8 cellular contexts compared by ENCODE assay signal in the genomic region with DNA sequence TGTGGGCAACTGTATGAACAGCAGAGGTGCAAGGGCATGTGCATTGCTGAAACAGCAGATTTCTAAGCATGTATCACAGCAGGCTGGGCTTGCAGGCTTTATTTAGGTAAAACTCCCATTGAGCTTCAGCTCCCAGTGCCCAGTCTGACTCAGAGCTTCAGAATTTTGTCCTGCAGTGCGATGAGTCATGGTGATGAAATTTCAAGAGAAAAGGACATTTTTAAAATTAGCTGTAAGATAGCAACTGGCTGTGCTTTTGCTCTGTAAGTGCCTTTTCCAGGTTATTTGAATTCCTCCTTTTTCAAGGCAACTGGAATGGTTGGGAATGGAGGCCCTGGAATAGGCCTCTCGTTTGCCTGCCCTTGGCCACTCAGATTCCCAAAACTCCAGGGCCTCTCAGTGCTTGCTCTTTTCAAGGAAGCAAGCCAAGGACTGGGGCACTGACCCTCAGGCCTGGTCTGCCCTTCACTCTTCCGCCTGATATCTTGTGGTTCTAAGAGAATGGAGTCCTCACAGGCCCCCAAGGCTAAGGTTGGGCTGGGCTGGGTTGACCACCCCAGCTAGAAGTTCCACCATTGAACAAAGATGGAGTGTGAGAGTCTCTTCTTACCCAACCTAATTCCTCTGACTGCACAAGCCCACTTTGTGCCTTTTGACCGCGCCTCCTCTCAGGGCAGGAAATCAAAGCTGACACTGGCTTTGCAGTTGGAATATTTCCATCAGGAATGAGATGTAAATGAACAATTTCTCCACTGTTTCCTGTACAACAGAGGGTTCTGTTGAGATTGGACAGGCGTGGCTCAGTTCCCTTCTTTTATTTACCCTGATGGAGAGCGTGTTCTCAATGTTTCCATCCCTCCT. TPM values are rescaled to one million over a fixed set of nuclear protein-coding genes. Genes with fewer than 3 reads are reported as not detected.
DNase-seq lines count a peak whose midpoint lies in the region; ATAC-seq and TF ChIP-seq lines count a peak whose summit lies in the region.

No MANE protein-coding gene starts in this region.

- ATAC-seq in activated CD4-positive, CD25-positive, alpha-beta regulatory T cell treated with anti-CD3 and anti-CD28 coated beads, Interleukin-2, amount 50 U/mL, for 24 hours, result no peak
- ATAC-seq in HG03460 (IDR thresholded peaks at IDR 0.05; ENCODE audit: unreplicated experiment), result no peak
- no peak for ATAC-seq in HG03039 (IDR thresholded peaks at IDR 0.05; ENCODE audit: unreplicated experiment)

- no peaks in the 10 kb centered on the region for H3K36me3 ChIP-seq in adipocyte (ENCODE audit: control insufficient read depth, insufficient read depth, low read length, severe bottlenecking)
- no peaks in the 10 kb centered on the region for H3K36me3 ChIP-seq in left ventricle myocardium inferior

- peak overlapping the region; percentile 83 for H3K9ac ChIP-seq in adipocyte (ENCODE audit: low read length)

- TF ChIP-seq CTCF in AG04449 (IDR thresholded peaks at IDR 0.05; ENCODE audit: insufficient read depth, low read length, missing control alignments) (no peak), left ventricle myocardium inferior (IDR thresholded peaks at IDR 0.05; ENCODE audit: borderline replicate concordance) (no peak)

- CTCF ChIA-PET in AG04449 (lab: Yijun Ruan, JAX), result interaction anchor here (1.1 to 1.6 kb wide), 5 partner anchors 20 to 256 kb away, joined by 3 to 5 read pairs (median 4); no protein-coding TSS in a partner anchor

- intact Hi-C loops in left ventricle myocardium inferior (cut with micrococcal nuclease), result no loop called here

- H3K4me1 ChIP-seq in adipocyte (ENCODE audit: control insufficient read depth, insufficient read depth, low read length), result peaks cover 74% of the 10 kb centered on the region
- peaks cover 42% of the 10 kb centered on the region for H3K4me1 ChIP-seq in left ventricle myocardium inferior

- peak; percentile 90 for DNase-seq in AG04449 (ENCODE audit: low read depth, low spot score)
- peak; percentile 66 for DNase-seq in HPDE6-E6E7 (ENCODE audit: extremely low spot score)
- peak; percentile 96 for DNase-seq in adipocyte (ENCODE audit: low read depth)
- DNase-seq in left ventricle myocardium inferior, result no peak
- DNase-seq in pulmonary artery endothelial cell (ENCODE audit: low read depth, low spot score), result peak; percentile 88

- H3K4me3 ChIP-seq in AG04449 (ENCODE audit: low read depth, low read length) (no peak overlapping the region), adipocyte (ENCODE audit: low read length) (peak overlapping the region; percentile 16), left ventricle myocardium inferior (no peak overlapping the region)

- H3K27ac ChIP-seq in left ventricle myocardium inferior (replicated peaks), result peak overlapping the region; percentile 81

- H3K9me3 ChIP-seq in adipocyte (ENCODE audit: control insufficient read depth, low read length) (peaks cover 2% of the 10 kb centered on the region), left ventricle myocardium inferior (replicated peaks) (no peaks in the 10 kb centered on the region)

- no peaks in the 10 kb centered on the region for H3K27me3 ChIP-seq in adipocyte (replicated peaks; ENCODE audit: control insufficient read depth, insufficient read depth, low read length)
- no peaks in the 10 kb centered on the region for H3K27me3 ChIP-seq in left ventricle myocardium inferior (ENCODE audit: low read depth)

- POLR2A ChIA-PET in AG04449 (lab: Yijun Ruan, JAX), result interaction anchor here (0.7 to 1.4 kb wide), 7 partner anchors 20 to 1999 kb away, joined by 3 to 9 read pairs (median 3); a partner anchor contains a TSS

RNA-seq across cellular contexts. Expression of a gene that starts 59.5 kb away (rescaled TPM):
- total RNA-seq in left ventricle myocardium inferior (6.5 TPM), pulmonary artery endothelial cell (426 and 600 TPM in 2 replicates)

Comparison
In these comparisons a context has a peak if more than half of its experiments do, and no peak if none do; other contexts are left out.
1. RNA of a gene that starts 59.5 kb away (total RNA-seq): 426 to 600 TPM in pulmonary artery endothelial cell; 6.5 TPM in left ventricle myocardium inferior (single experiment); every median in the first group is over 10 times any median in the second.